Comparison of ENCODE assay signal across 20 cellular contexts in the genomic region with DNA sequence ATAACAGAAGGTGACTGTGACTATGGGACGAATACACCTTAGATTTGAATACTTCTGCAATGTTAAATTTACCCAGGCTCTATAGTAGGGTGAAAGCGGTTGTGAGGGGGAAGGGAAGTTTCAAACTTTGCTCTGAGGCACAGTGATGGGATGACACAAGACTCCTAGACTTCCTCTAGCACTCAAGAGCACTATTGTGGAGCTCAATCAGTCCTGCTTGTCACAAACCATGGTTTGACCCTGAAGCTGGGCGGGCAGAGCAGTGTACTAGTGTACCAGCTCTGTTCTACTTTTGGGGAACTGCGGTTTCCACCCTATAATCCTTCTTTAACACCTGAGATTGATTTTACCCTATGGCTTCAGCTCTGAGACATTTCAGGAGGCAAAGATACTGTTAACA. TPM values are rescaled to one million over a fixed set of nuclear protein-coding genes. Genes with fewer than 3 reads are reported as not detected.
A peak's percentile ranks its signal among the peaks of the same experiment; 100 is the strongest.
DNase-seq lines count a peak whose midpoint lies in the region; ATAC-seq and TF ChIP-seq lines count a peak whose summit lies in the region.
"Had no signal": no experiment of that assay in that cellular context is flagged by ENCODE, and none has a peak within 500 bp of the region (broad histone marks: within the 10 kb centered on the region; RNA-seq: fewer than 3 reads in every experiment).

No MANE protein-coding gene starts in this region.

- no peaks in the 10 kb centered on the region for H3K4me1 ChIP-seq in subcutaneous abdominal adipose tissue (ENCODE audit: control insufficient read depth in 5 of 5, insufficient read depth in 5 of 5, low read length in 5 of 5)
- H3K4me1 ChIP-seq in CD8-positive, alpha-beta T cell (ENCODE audit: insufficient read depth, low read length) = no peaks in the 10 kb centered on the region

- CTCF ChIA-PET in activated naive CD4-positive, alpha-beta T cell treated with anti-CD3 and anti-CD28 coated beads for 36 hours (lab: Charles Lee) = no interaction called here
- CTCF ChIA-PET in activated naive CD4-positive, alpha-beta T cell treated with anti-CD3 and anti-CD28 coated beads, Interleukin-2, amount 10 ng/mL, durations not matched to agents 7 days and 5 days (lab: Charles Lee) = interaction anchor here (1.3 kb wide), 1 partner anchor 17 kb away, joined by 4 read pairs; the partner anchor contains the start of gene TRIM27
- CTCF ChIA-PET in CD8-positive, alpha-beta T cell (lab: Charles Lee) = no interaction called here
- CTCF ChIA-PET in Calu3 (lab: Charles Lee) = interaction anchor here (1.5 kb wide), 1 partner anchor 110 kb away, joined by 3 read pairs; no protein-coding TSS in a partner anchor

- TF ChIP-seq CTCF in endothelial cell (IDR thresholded peaks at IDR 0.05; ENCODE audit: unreplicated experiment) (no peak), Calu3 (IDR thresholded peaks at IDR 0.05; ENCODE audit: unreplicated experiment) (no peak)
- no peak for TF ChIP-seq CTCF in CD8-positive, alpha-beta T cell (IDR thresholded peaks at IDR 0.05)

- H3K4me3 ChIP-seq in subcutaneous abdominal adipose tissue (ENCODE audit: low read depth in 1 of 5, low read length in 5 of 5) = no peak overlapping the region
- H3K4me3 ChIP-seq in CD8-positive, alpha-beta T cell (ENCODE audit: low read depth, low read length) = no peak overlapping the region
- H3K4me3 ChIP-seq: BLaER1 treated with 17β-estradiol and CSF1 and Interleukin-3, amounts not matched to agents 10 nM and 100 nM; PC-9 had no signal

- H3K9ac ChIP-seq in subcutaneous abdominal adipose tissue (ENCODE audit: low read length in 5 of 5) = no peak overlapping the region
- H3K9ac ChIP-seq: BLaER1 treated with 17β-estradiol and CSF1 and Interleukin-3, amounts not matched to agents 10 nM and 100 nM had no signal

- H3K36me3 Mint-ChIP-seq in activated naive CD4-positive, alpha-beta T cell treated with anti-CD3 and anti-CD28 coated beads for 36 hours (ENCODE audit: low read depth) = peaks cover 66% of the 10 kb centered on the region
- H3K36me3 Mint-ChIP-seq in activated naive CD4-positive, alpha-beta T cell treated with anti-CD3 and anti-CD28 coated beads, Interleukin-2, amount 10 ng/mL, durations not matched to agents 7 days and 5 days = peaks cover 81% of the 10 kb centered on the region
- peaks cover 55% of the 10 kb centered on the region for H3K36me3 Mint-ChIP-seq in endothelial cell (ENCODE audit: low read depth, unreplicated experiment)
- peaks cover 92% of the 10 kb centered on the region for H3K36me3 Mint-ChIP-seq in CD8-positive, alpha-beta T cell
- H3K36me3 Mint-ChIP-seq in Calu3 (ENCODE audit: insufficient read depth, unreplicated experiment) = peaks cover 91% of the 10 kb centered on the region

- H3K27me3 ChIP-seq in subcutaneous abdominal adipose tissue (ENCODE audit: control insufficient read depth in 5 of 5, insufficient read depth in 4 of 5, low read length in 5 of 5) = no peaks in the 10 kb centered on the region
- H3K27me3 ChIP-seq in CD8-positive, alpha-beta T cell (ENCODE audit: insufficient read depth, low read length) = no peaks in the 10 kb centered on the region
- H3K27me3 ChIP-seq: BLaER1 treated with 17β-estradiol and CSF1 and Interleukin-3, amounts not matched to agents 10 nM and 100 nM had no signal

- H3K4me3 Mint-ChIP-seq in activated naive CD4-positive, alpha-beta T cell treated with anti-CD3 and anti-CD28 coated beads for 36 hours = no peak overlapping the region
- H3K4me3 Mint-ChIP-seq in activated naive CD4-positive, alpha-beta T cell treated with anti-CD3 and anti-CD28 coated beads, Interleukin-2, amount 10 ng/mL, durations not matched to agents 7 days and 5 days = no peak overlapping the region
- H3K4me3 Mint-ChIP-seq in endothelial cell (ENCODE audit: unreplicated experiment) = peak overlapping the region; percentile 3
- no peak overlapping the region for H3K4me3 Mint-ChIP-seq in CD8-positive, alpha-beta T cell
- no peak overlapping the region for H3K4me3 Mint-ChIP-seq in Calu3 (ENCODE audit: low read depth, unreplicated experiment)
- H3K4me3 Mint-ChIP-seq: activated T-cell treated with anti-CD3 and anti-CD28 coated beads, Interleukin-2, amount 50 U/mL, for 4 hours had no signal

- POLR2A ChIA-PET in CD8-positive, alpha-beta T cell (lab: Charles Lee) = interaction anchor here (1.0 to 1.7 kb wide), 2 partner anchors 16 to 74 kb away, joined by 3 to 4 read pairs; no protein-coding TSS in a partner anchor

- H3K36me3 ChIP-seq in subcutaneous abdominal adipose tissue (ENCODE audit: control insufficient read depth in 5 of 5, insufficient read depth in 5 of 5, low read length in 5 of 5) = peaks cover 28 to 93% (median 84%) of the 10 kb centered on the region in 5 donors
- H3K36me3 ChIP-seq in CD8-positive, alpha-beta T cell (ENCODE audit: insufficient read depth, low read length) = peaks cover 58% of the 10 kb centered on the region

- H3K9me3 ChIP-seq in subcutaneous abdominal adipose tissue (ENCODE audit: control insufficient read depth in 5 of 5, low read length in 5 of 5) = no peaks in the 10 kb centered on the region
- H3K9me3 ChIP-seq in CD8-positive, alpha-beta T cell (ENCODE audit: low read length) = no peaks in the 10 kb centered on the region
- H3K9me3 ChIP-seq: BLaER1 treated with 17β-estradiol and CSF1 and Interleukin-3, amounts not matched to agents 10 nM and 100 nM had no signal

- DNase-seq in activated naive CD4-positive, alpha-beta T cell treated with anti-CD3 and anti-CD28 coated beads for 36 hours = no peak
- DNase-seq in activated naive CD4-positive, alpha-beta T cell treated with anti-CD3 and anti-CD28 coated beads, Interleukin-2, amount 10 ng/mL, durations not matched to agents 7 days and 5 days = no peak
- peak; percentile 50 to 75 for DNase-seq in NOMO-1 (lab: John Stamatoyannopoulos, UW; ENCODE audit: unreplicated experiment in 2 of 2)
- DNase-seq in endothelial cell (ENCODE audit: low spot score) = no peak
- no peak for DNase-seq in HK-2 (ENCODE audit: unreplicated experiment)
- DNase-seq in CD8-positive, alpha-beta T cell = no peak
- no peak for DNase-seq in Calu3
- DNase-seq: activated CD8-positive, alpha-beta memory T cell treated with anti-CD3 and anti-CD28 coated beads for 24 hours; activated naive CD4-positive, alpha-beta T cell; activated T-cell treated with anti-CD3 and anti-CD28 coated beads, Interleukin-2, amount 50 U/mL, for 4 hours; caudate nucleus; NCI-H2081 treated with DMSO at 0.1 percent for 48 hours; PC-9; SHP77; stimulated activated CD8-positive, alpha-beta memory T cell treated with anti-CD3 and anti-CD28 coated beads, Interleukin-4, amount 100 ng/mL, for 48 hours; T-helper 1 cell had no signal

- peak overlapping the region; percentile 1 for H3K27ac Mint-ChIP-seq in activated naive CD4-positive, alpha-beta T cell treated with anti-CD3 and anti-CD28 coated beads for 36 hours
- no peak overlapping the region for H3K27ac Mint-ChIP-seq in activated naive CD4-positive, alpha-beta T cell treated with anti-CD3 and anti-CD28 coated beads, Interleukin-2, amount 10 ng/mL, durations not matched to agents 7 days and 5 days
- H3K27ac Mint-ChIP-seq in endothelial cell (ENCODE audit: unreplicated experiment) (peak overlapping the region; percentile 24), Calu3 (ENCODE audit: unreplicated experiment) (no peak overlapping the region)
- no peak overlapping the region for H3K27ac Mint-ChIP-seq in CD8-positive, alpha-beta T cell

- H3K27me3 Mint-ChIP-seq in activated naive CD4-positive, alpha-beta T cell treated with anti-CD3 and anti-CD28 coated beads for 36 hours (ENCODE audit: low read depth) = no peaks in the 10 kb centered on the region
- no peaks in the 10 kb centered on the region for H3K27me3 Mint-ChIP-seq in activated naive CD4-positive, alpha-beta T cell treated with anti-CD3 and anti-CD28 coated beads, Interleukin-2, amount 10 ng/mL, durations not matched to agents 7 days and 5 days
- H3K27me3 Mint-ChIP-seq in endothelial cell (ENCODE audit: unreplicated experiment) (no peaks in the 10 kb centered on the region), Calu3 (ENCODE audit: unreplicated experiment) (no peaks in the 10 kb centered on the region)
- H3K27me3 Mint-ChIP-seq in CD8-positive, alpha-beta T cell (ENCODE audit: low read depth) = no peaks in the 10 kb centered on the region
- H3K27me3 Mint-ChIP-seq: progenitor cell of endocrine pancreas had no signal

- no peaks in the 10 kb centered on the region for H3K4me1 Mint-ChIP-seq in activated naive CD4-positive, alpha-beta T cell treated with anti-CD3 and anti-CD28 coated beads for 36 hours (ENCODE audit: low read depth)
- H3K4me1 Mint-ChIP-seq in activated naive CD4-positive, alpha-beta T cell treated with anti-CD3 and anti-CD28 coated beads, Interleukin-2, amount 10 ng/mL, durations not matched to agents 7 days and 5 days = no peaks in the 10 kb centered on the region
- H3K4me1 Mint-ChIP-seq in endothelial cell (ENCODE audit: unreplicated experiment) = no peaks in the 10 kb centered on the region
- H3K4me1 Mint-ChIP-seq in CD8-positive, alpha-beta T cell (ENCODE audit: low read depth) = peaks cover 2% of the 10 kb centered on the region
- no peaks in the 10 kb centered on the region for H3K4me1 Mint-ChIP-seq in Calu3 (ENCODE audit: low read depth, unreplicated experiment)

- H3K27ac ChIP-seq in subcutaneous abdominal adipose tissue (ENCODE audit: low read depth, low read length) = peak overlapping the region; percentile 8
- H3K27ac ChIP-seq in CD8-positive, alpha-beta T cell (ENCODE audit: low read depth, low read length) = no peak overlapping the region
- H3K27ac ChIP-seq: BLaER1 treated with 17β-estradiol and CSF1 and Interleukin-3, amounts not matched to agents 10 nM and 100 nM; PC-9 had no signal

- no TSS peak for BruUV-seq in Calu3 (replicated peaks; lab: Mats Ljungman, UMichigan)

- no peak for ATAC-seq in CD8-positive, alpha-beta T cell
- ATAC-seq: activated T-cell treated with anti-CD3 and anti-CD28 coated beads, Interleukin-2, amount 50 U/mL, for 4 hours; HCT116 had no signal

- intact Hi-C loops in activated naive CD4-positive, alpha-beta T cell treated with anti-CD3 and anti-CD28 coated beads for 36 hours (cut with micrococcal nuclease) = no loop called here
- intact Hi-C loops in CD8-positive, alpha-beta T cell (cut with DNase I, micrococcal nuclease) = no loop called here
- intact Hi-C loops in Calu3 (cut with micrococcal nuclease; ENCODE audit: unreplicated experiment) = no loop called here

- H3K9me3 Mint-ChIP-seq in activated naive CD4-positive, alpha-beta T cell treated with anti-CD3 and anti-CD28 coated beads for 36 hours = no peaks in the 10 kb centered on the region
- H3K9me3 Mint-ChIP-seq in activated naive CD4-positive, alpha-beta T cell treated with anti-CD3 and anti-CD28 coated beads, Interleukin-2, amount 10 ng/mL, durations not matched to agents 7 days and 5 days = no peaks in the 10 kb centered on the region
- no peaks in the 10 kb centered on the region for H3K9me3 Mint-ChIP-seq in endothelial cell (ENCODE audit: unreplicated experiment)
- no peaks in the 10 kb centered on the region for H3K9me3 Mint-ChIP-seq in CD8-positive, alpha-beta T cell
- H3K9me3 Mint-ChIP-seq in Calu3 (ENCODE audit: low read depth, unreplicated experiment) = no peaks in the 10 kb centered on the region
- H3K9me3 Mint-ChIP-seq: activated T-cell treated with anti-CD3 and anti-CD28 coated beads, Interleukin-2, amount 50 U/mL, for 4 hours had no signal

RNA-seq across cellular contexts. Expression of gene TRIM27, which starts 17.1 kb away (rescaled TPM):
- total RNA-seq in activated naive CD4-positive, alpha-beta T cell treated with anti-CD3 and anti-CD28 coated beads for 36 hours = 10 to 100 TPM; 35.8 to 41.4 TPM
- total RNA-seq in endothelial cell (ENCODE audit: unreplicated experiment) (82.8 TPM), Calu3 (2022) (85.8 and 91.6 TPM in 2 replicates)
- 1 to 10 TPM; 7.8 to 9.4 TPM for total RNA-seq in CD8-positive, alpha-beta T cell

Comparison
In these comparisons a context has a peak if more than half of its experiments do, and no peak if none do; other contexts are left out.
1. H3K27ac Mint-ChIP-seq: peak in activated naive CD4-positive, alpha-beta T cell treated with anti-CD3 and anti-CD28 coated beads for 36 hours (single experiment) and endothelial cell (single experiment); none in activated naive CD4-positive, alpha-beta T cell treated with anti-CD3 and anti-CD28 coated beads, Interleukin-2, amount 10 ng/mL, durations not matched to agents 7 days and 5 days (single experiment), CD8-positive, alpha-beta T cell (single experiment) and Calu3 (single experiment).
2. CTCF ChIA-PET loops: an anchor here in activated naive CD4-positive, alpha-beta T cell treated with anti-CD3 and anti-CD28 coated beads, Interleukin-2, amount 10 ng/mL, durations not matched to agents 7 days and 5 days (1.3 kb wide) and Calu3 (1.5 kb wide); none called in activated naive CD4-positive, alpha-beta T cell treated with anti-CD3 and anti-CD28 coated beads for 36 hours and CD8-positive, alpha-beta T cell.
3. DNase-seq: peak in NOMO-1 (2 of 2); none in activated naive CD4-positive, alpha-beta T cell treated with anti-CD3 and anti-CD28 coated beads for 36 hours (single experiment), activated naive CD4-positive, alpha-beta T cell treated with anti-CD3 and anti-CD28 coated beads, Interleukin-2, amount 10 ng/mL, durations not matched to agents 7 days and 5 days (single experiment), endothelial cell (single experiment), HK-2 (single experiment), CD8-positive, alpha-beta T cell (0 of 7) and Calu3 (single experiment).